13 cellular contexts compared by ENCODE assay signal in genomic region chr12:50614167-50614762, GRCh38.
DNase-seq lines count a peak whose midpoint lies in the region; ATAC-seq and TF ChIP-seq lines count a peak whose summit lies in the region.
"Had no signal": no experiment of that assay in that cellular context is flagged by ENCODE, and none has a peak within 500 bp of the region (broad histone marks: within the 10 kb centered on the region; RNA-seq: fewer than 3 reads in every experiment).

No MANE protein-coding gene starts in this region.

- no peak overlapping the region for H3K27ac Mint-ChIP-seq in endodermal cell
- H3K27ac Mint-ChIP-seq in stimulated activated naive CD8-positive, alpha-beta T cell treated with anti-CD3 and anti-CD28 coated beads, Interleukin-15, amount 100 ng/mL, for 72 hours, result no peak overlapping the region
- H3K27ac Mint-ChIP-seq in T-helper 2 cell treated with Interferon-gamma antibody and Interleukin-4, amounts not matched to agents 5 μg/mL and 100 μg/mL, for 36 hours, result no peak overlapping the region
- H3K27ac Mint-ChIP-seq: naive B cell; stimulated activated effector memory CD8-positive, alpha-beta T cell treated with anti-CD3 and anti-CD28 coated beads, Interleukin-12 subunit alpha, Interleukin-12 subunit beta, amount 100 ng/mL, for 72 hours had no signal

- H3K27me3 ChIP-seq in Panc1 (ENCODE audit: control insufficient read depth, insufficient read depth, low read length) (no peaks in the 10 kb centered on the region), endodermal cell (ENCODE audit: control insufficient read depth, insufficient read depth, low read length, poor library complexity, severe bottlenecking) (no peaks in the 10 kb centered on the region)

- ATAC-seq in Panc1 (peak; percentile 36; the same call in 1 of the 2 replicates), GM19455 (IDR thresholded peaks at IDR 0.05; ENCODE audit: unreplicated experiment) (no peak), HG02840 (IDR thresholded peaks at IDR 0.05; ENCODE audit: low FRiP score, unreplicated experiment) (no peak)
- no peak for ATAC-seq in stimulated activated naive CD8-positive, alpha-beta T cell treated with anti-CD3 and anti-CD28 coated beads, Interleukin-15, amount 100 ng/mL, for 72 hours
- ATAC-seq: stimulated activated effector memory CD8-positive, alpha-beta T cell treated with anti-CD3 and anti-CD28 coated beads, Interleukin-12 subunit alpha, Interleukin-12 subunit beta, amount 100 ng/mL, for 72 hours had no signal

- POLR2A ChIA-PET in Panc1 (lab: Charles Lee), result no interaction called here

- CTCF ChIA-PET in Panc1 (lab: Charles Lee), result no interaction called here

- H3K9me3 ChIP-seq in Panc1 (ENCODE audit: control insufficient read depth, insufficient read depth, low read depth, low read length), result no peaks in the 10 kb centered on the region
- H3K9me3 ChIP-seq in endodermal cell (ENCODE audit: control insufficient read depth, low read length), result no peaks in the 10 kb centered on the region

- H3K27ac ChIP-seq in Panc1 (ENCODE audit: low read length) (peak overlapping the region; percentile 64), endodermal cell (ENCODE audit: low read depth, low read length) (peak overlapping the region; percentile 12)

- BruUV-seq in Panc1 (replicated peaks; lab: Mats Ljungman, UMichigan), result no TSS peak

- H3K27me3 Mint-ChIP-seq in endodermal cell (ENCODE audit: insufficient read depth), result no peaks in the 10 kb centered on the region
- H3K27me3 Mint-ChIP-seq in stimulated activated naive CD8-positive, alpha-beta T cell treated with anti-CD3 and anti-CD28 coated beads, Interleukin-15, amount 100 ng/mL, for 72 hours, result no peaks in the 10 kb centered on the region
- H3K27me3 Mint-ChIP-seq in T-helper 2 cell treated with Interferon-gamma antibody and Interleukin-4, amounts not matched to agents 5 μg/mL and 100 μg/mL, for 36 hours (ENCODE audit: low read depth), result no peaks in the 10 kb centered on the region
- H3K27me3 Mint-ChIP-seq: naive B cell had no signal

- no peaks in the 10 kb centered on the region for H3K9me3 Mint-ChIP-seq in endodermal cell
- H3K9me3 Mint-ChIP-seq in stimulated activated naive CD8-positive, alpha-beta T cell treated with anti-CD3 and anti-CD28 coated beads, Interleukin-15, amount 100 ng/mL, for 72 hours, result no peaks in the 10 kb centered on the region
- no peaks in the 10 kb centered on the region for H3K9me3 Mint-ChIP-seq in T-helper 2 cell treated with Interferon-gamma antibody and Interleukin-4, amounts not matched to agents 5 μg/mL and 100 μg/mL, for 36 hours
- H3K9me3 Mint-ChIP-seq: naive B cell; stimulated activated effector memory CD8-positive, alpha-beta T cell treated with anti-CD3 and anti-CD28 coated beads, Interleukin-12 subunit alpha, Interleukin-12 subunit beta, amount 100 ng/mL, for 72 hours had no signal

- WGBS in endodermal cell (ENCODE audit: insufficient coverage in 1 of 2, insufficient read length in 1 of 2), 2 experiments, result 39 to 49% methylated on average over 2 to 4 of the region's 4 CpGs

- H3K36me3 ChIP-seq in Panc1 (ENCODE audit: control insufficient read depth, insufficient read depth, low read length) (no peaks in the 10 kb centered on the region), endodermal cell (ENCODE audit: control insufficient read depth, insufficient read depth, low read length) (no peaks in the 10 kb centered on the region)

- H3K36me3 Mint-ChIP-seq in endodermal cell (ENCODE audit: low read depth), result no peaks in the 10 kb centered on the region
- H3K36me3 Mint-ChIP-seq in T-helper 2 cell treated with Interferon-gamma antibody and Interleukin-4, amounts not matched to agents 5 μg/mL and 100 μg/mL, for 36 hours (ENCODE audit: low read depth), result peaks cover 2% of the 10 kb centered on the region
- H3K36me3 Mint-ChIP-seq: naive B cell; stimulated activated effector memory CD8-positive, alpha-beta T cell treated with anti-CD3 and anti-CD28 coated beads, Interleukin-12 subunit alpha, Interleukin-12 subunit beta, amount 100 ng/mL, for 72 hours had no signal

- intact Hi-C loops in Panc1 (cut with micrococcal nuclease; ENCODE audit: unreplicated experiment), result no loop called here

- H3K4me1 ChIP-seq in Panc1 (ENCODE audit: control insufficient read depth, insufficient read depth, low read length), result peaks cover 51% of the 10 kb centered on the region
- H3K4me1 ChIP-seq in endodermal cell (ENCODE audit: control insufficient read depth, insufficient read depth, low read length), result peaks cover 12% of the 10 kb centered on the region

- H3K4me3 ChIP-seq in Panc1 (ENCODE audit: low read depth in 2 of 2, low read length in 2 of 2), result no peak overlapping the region
- no peak overlapping the region for H3K4me3 ChIP-seq in endodermal cell (ENCODE audit: low read length)

- in situ Hi-C loops in Panc1 (cut with HindIII; ENCODE audit: low pct_unique_long_range_greater_than_20kb, low sequenced_read_pairs), result no loop called here

- H3K9ac ChIP-seq in endodermal cell (ENCODE audit: extremely low read depth, low read length, poor library complexity, severe bottlenecking), result peak overlapping the region; percentile 49

- TF ChIP-seq CTCF in Panc1 (IDR thresholded peaks at IDR 0.05), result no peak
- no peak for TF ChIP-seq CTCF in endodermal cell (conservative IDR thresholded peaks at IDR 0.05)

- peaks cover 32% of the 10 kb centered on the region for H3K4me1 Mint-ChIP-seq in endodermal cell
- H3K4me1 Mint-ChIP-seq in stimulated activated naive CD8-positive, alpha-beta T cell treated with anti-CD3 and anti-CD28 coated beads, Interleukin-15, amount 100 ng/mL, for 72 hours, result peaks cover 17% of the 10 kb centered on the region
- H3K4me1 Mint-ChIP-seq in T-helper 2 cell treated with Interferon-gamma antibody and Interleukin-4, amounts not matched to agents 5 μg/mL and 100 μg/mL, for 36 hours (ENCODE audit: low read depth), result peaks cover 5% of the 10 kb centered on the region

- DNase-seq in ELR (ENCODE audit: low read depth), result peak; percentile 76
- no peak for DNase-seq in Panc1 (ENCODE audit: low read depth, low spot score)
- DNase-seq in endodermal cell, result peak; percentile 76
- DNase-seq in myocyte (ENCODE audit: low read depth), result peak; percentile 45
- no peak for DNase-seq in stimulated activated naive CD8-positive, alpha-beta T cell treated with anti-CD3 and anti-CD28 coated beads, Interleukin-15, amount 100 ng/mL, for 72 hours
- no peak for DNase-seq in T-helper 2 cell treated with Interferon-gamma antibody and Interleukin-4, amounts not matched to agents 5 μg/mL and 100 μg/mL, for 36 hours (ENCODE audit: low spot score)
- DNase-seq: activated CD4-positive, alpha-beta T cell treated with anti-CD3 and anti-CD28 coated beads for 1 hour; cortex of kidney; naive B cell; NCI-H2081 had no signal

- no peak overlapping the region for H3K4me3 Mint-ChIP-seq in endodermal cell
- H3K4me3 Mint-ChIP-seq in stimulated activated naive CD8-positive, alpha-beta T cell treated with anti-CD3 and anti-CD28 coated beads, Interleukin-15, amount 100 ng/mL, for 72 hours, result no peak overlapping the region
- no peak overlapping the region for H3K4me3 Mint-ChIP-seq in T-helper 2 cell treated with Interferon-gamma antibody and Interleukin-4, amounts not matched to agents 5 μg/mL and 100 μg/mL, for 36 hours
- H3K4me3 Mint-ChIP-seq: naive B cell; stimulated activated effector memory CD8-positive, alpha-beta T cell treated with anti-CD3 and anti-CD28 coated beads, Interleukin-12 subunit alpha, Interleukin-12 subunit beta, amount 100 ng/mL, for 72 hours had no signal

Comparison
In these comparisons a context has a peak if more than half of its experiments do, and no peak if none do; other contexts are left out.
1. DNase-seq: peak in ELR (single experiment), endodermal cell (single experiment) and myocyte (single experiment); none in Panc1 (single experiment), stimulated activated naive CD8-positive, alpha-beta T cell treated with anti-CD3 and anti-CD28 coated beads, Interleukin-15, amount 100 ng/mL, for 72 hours (0 of 2) and T-helper 2 cell treated with Interferon-gamma antibody and Interleukin-4, amounts not matched to agents 5 μg/mL and 100 μg/mL, for 36 hours (single experiment).